In the genomic region with DNA sequence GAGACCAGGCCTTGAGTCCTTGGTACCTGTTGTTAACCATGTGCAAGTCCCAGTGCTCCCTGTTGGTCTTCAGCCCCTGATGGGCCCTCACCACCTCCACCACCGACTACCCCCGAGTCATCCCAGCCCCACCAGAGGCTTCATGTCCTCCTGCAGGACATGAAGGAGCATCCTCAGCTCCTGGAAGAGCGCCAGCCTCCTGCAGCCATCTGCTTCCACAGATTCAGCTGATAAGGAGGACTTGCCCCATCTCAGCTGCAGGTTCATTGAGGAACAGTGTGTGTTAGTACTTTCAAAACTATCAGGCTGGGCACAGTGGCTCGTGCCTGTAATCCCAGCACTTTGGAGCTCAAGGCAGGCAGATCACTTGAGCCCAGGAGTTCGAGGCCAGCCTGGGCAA, we compare ENCODE assay signal across 20 cellular contexts.
DNase-seq lines count a peak whose midpoint lies in the region; FAIRE-seq and TF ChIP-seq lines count a peak whose summit lies in the region.
"Had no signal": no experiment of that assay in that cellular context is flagged by ENCODE, and none has a peak within 500 bp of the region (broad histone marks: within the 10 kb centered on the region; RNA-seq: fewer than 3 reads in every experiment).

No MANE protein-coding gene starts in this region.

- H2BK20ac ChIP-seq in H9 (ENCODE audit: low read depth, low read length, poor library complexity, severe bottlenecking): no peak overlapping the region
- no peak overlapping the region for H2BK20ac ChIP-seq in H1 (ENCODE audit: low read length)

- no peaks in the 10 kb centered on the region for H3K79me2 ChIP-seq in H9 (ENCODE audit: insufficient read depth, low read length)
- no peaks in the 10 kb centered on the region for H3K79me2 ChIP-seq in H1 (ENCODE audit: control insufficient read depth in 1 of 2, insufficient read depth in 2 of 2, low read length in 2 of 2)

- H2BK15ac ChIP-seq in H9 (ENCODE audit: low read depth, low read length): no peak overlapping the region
- H2BK15ac ChIP-seq in H1 (ENCODE audit: low read length): no peak overlapping the region

- H3K18ac ChIP-seq in H9 (ENCODE audit: insufficient read length, low read depth, low read length) (no peak overlapping the region), H1 (ENCODE audit: extremely low read depth, low read length) (no peak overlapping the region)

- H2BK12ac ChIP-seq in H9 (ENCODE audit: insufficient read length, low read depth, low read length) (no peak overlapping the region), H1 (ENCODE audit: low read depth, low read length) (no peak overlapping the region)

- H4K8ac ChIP-seq in H9 (replicated peaks; ENCODE audit: insufficient read length, low read depth, low read length) (no peak overlapping the region), H1 (ENCODE audit: extremely low read depth, insufficient read depth, low read length) (peak overlapping the region; percentile 51; the same call in 1 of the 2 replicates)

- no peaks in the 10 kb centered on the region for H3K4me1 Mint-ChIP-seq in H9

- no peak overlapping the region for H3K56ac ChIP-seq in H9 (ENCODE audit: insufficient read length, low read depth, low read length)
- no peak overlapping the region for H3K56ac ChIP-seq in H1 (replicated peaks; ENCODE audit: insufficient read length, low read depth, low read length)

- no peaks in the 10 kb centered on the region for H3K9me3 ChIP-seq in BE2C
- H3K9me3 ChIP-seq in H9 (ENCODE audit: control insufficient read depth, low read depth, low read length): no peaks in the 10 kb centered on the region
- no peaks in the 10 kb centered on the region for H3K9me3 ChIP-seq in H1 (ENCODE audit: insufficient read depth in 2 of 2, low read depth in 1 of 2, low read length in 1 of 2)

- H3K23ac ChIP-seq in H9 (ENCODE audit: insufficient read length, low read depth, low read length) (no peak overlapping the region), H1 (ENCODE audit: insufficient read length) (no peak overlapping the region)

- H3K79me1 ChIP-seq in H9 (ENCODE audit: insufficient read depth, low read depth, low read length, poor library complexity, severe bottlenecking): no peaks in the 10 kb centered on the region
- H3K79me1 ChIP-seq in H1 (ENCODE audit: low read depth, low read length): no peaks in the 10 kb centered on the region; the same call in 1 of the 2 replicates

- POLR2A ChIA-PET in H1 (lab: Charles Lee; ENCODE audit: partially characterized antibody): no interaction called here

- no peak overlapping the region for H3K4me2 ChIP-seq in H9 (ENCODE audit: insufficient read depth, insufficient read length, low read length)
- no peak overlapping the region for H3K4me2 ChIP-seq in H1 (ENCODE audit: insufficient read depth in 1 of 2, low read depth in 2 of 2, low read length in 2 of 2)

- TF ChIP-seq CTCF in BE2C (IDR thresholded peaks at IDR 0.05; ENCODE audit: low read depth, low read length): no peak
- no peak for TF ChIP-seq CTCF in H9 (conservative IDR thresholded peaks at IDR 0.05)
- no peak for TF ChIP-seq CTCF in H1 (IDR thresholded peaks at IDR 0.05; ENCODE audit: control extremely low read depth in 1 of 3, insufficient read depth in 1 of 3, low read depth in 1 of 3, low read length in 3 of 3)

- H3K36me3 ChIP-seq in BE2C (no peaks in the 10 kb centered on the region), H1 (ENCODE audit: control insufficient read depth in 2 of 4, insufficient read depth in 4 of 4, low read length in 3 of 4) (no peaks in the 10 kb centered on the region)

- H3K4me1 ChIP-seq in BE2C (no peaks in the 10 kb centered on the region), H9 (ENCODE audit: insufficient read depth, low read length) (no peaks in the 10 kb centered on the region), H1 (replicated peaks in 1 of 4; ENCODE audit: control insufficient read depth in 3 of 4, insufficient read depth in 4 of 4, low read length in 3 of 4) (no peaks in the 10 kb centered on the region)

- no CpG with 5 or more reads among the region's 5 CpGs for WGBS in H9 (ENCODE audit: extremely low coverage, insufficient read length, low lambda C conversion rate)
- 96% methylated on average over 5 of the region's 5 CpGs; no CpG with 5 or more reads in 1 of the 2 experiments for WGBS in H1 (ENCODE audit: extremely low coverage in 1 of 2, insufficient coverage in 1 of 2, insufficient read length in 1 of 2, insufficient replicate concordance in 2 of 2, low coverage in 1 of 2, low lambda C conversion rate in 2 of 2, missing lambda C conversion rate in 1 of 2), 2 experiments

- no peak for FAIRE-seq in H1 (lab: Jason Lieb, UNC)
- FAIRE-seq: GM12892 had no signal

- no peaks in the 10 kb centered on the region for H4K20me1 ChIP-seq in H9 (ENCODE audit: control insufficient read depth, insufficient read depth, insufficient read length)
- peaks cover 0 to 6% of the 10 kb centered on the region in 2 experiments for H4K20me1 ChIP-seq in H1 (replicated peaks in 1 of 2; ENCODE audit: control insufficient read depth in 1 of 2, insufficient read depth in 2 of 2, low read length in 2 of 2)

- no peak for TF ChIP-seq EP300 in H1 (IDR thresholded peaks at IDR 0.05; ENCODE audit: borderline replicate concordance in 1 of 2, low read depth in 2 of 2, low read length in 2 of 2)

- CTCF ChIA-PET in H1 (lab: Charles Lee; ENCODE audit: partially characterized antibody): interaction anchor here (0.7 to 1.4 kb wide), 2 partner anchors 13 to 345 kb away, joined by 4 read pairs; no protein-coding TSS in a partner anchor

- no peak overlapping the region for H3K4ac ChIP-seq in H9 (ENCODE audit: low read depth, low read length)
- H3K4ac ChIP-seq in H1 (replicated peaks; ENCODE audit: insufficient read length, low read depth, low read length): no peak overlapping the region

- peaks cover 4 to 5% (median 5%) of the 10 kb centered on the region in 3 experiments; a peak in 6 of 7 replicates for H3K36me3 Mint-ChIP-seq in H9 (ENCODE audit: insufficient read depth in 1 of 3, low read depth in 3 of 3)

- TF ChIP-seq RAD21 in H1 (IDR thresholded peaks at IDR 0.05 in 1 of 2, conservative IDR thresholded peaks at IDR 0.05 in 1 of 2; ENCODE audit: low read depth in 2 of 2, low read length in 2 of 2): no peak

- no peak overlapping the region for H2AK5ac ChIP-seq in H9 (ENCODE audit: insufficient read length, low read length)
- H2AK5ac ChIP-seq in H1 (ENCODE audit: low read depth, low read length): no peak overlapping the region

- no peak overlapping the region for H3K4me3 ChIP-seq in BE2C (ENCODE audit: low read depth, low read length)
- H3K4me3 ChIP-seq in H1 (ENCODE audit: extremely low read depth in 1 of 4, insufficient read depth in 2 of 4, low read depth in 3 of 4, low read length in 4 of 4): no peak overlapping the region

- no peak overlapping the region for H3K4me3 Mint-ChIP-seq in H9

- DNase-seq in NCI-H2171 treated with DMSO at 0.1 percent for 48 hours (lab: John Stamatoyannopoulos, UW) (peak; percentile 8), NCI-H2171 (lab: John Stamatoyannopoulos, UW) (no peak), BE2C (peak; percentile 39), H9 (no peak), H1 (ENCODE audit: low read depth in 1 of 2, low spot score in 2 of 2) (no peak), GF-D8 (lab: John Stamatoyannopoulos, UW) (no peak), NCI-H510A treated with DMSO at 0.1 percent for 48 hours (lab: John Stamatoyannopoulos, UW) (no peak), NCI-H2029 treated with DMSO at 0.1 percent for 48 hours (lab: John Stamatoyannopoulos, UW) (no peak)
- DNase-seq: 8988T; C1 segment of cervical spinal cord; DMS79 treated with DMSO at 0.1 percent for 48 hours; Kasumi-1; NCI-H1417; NCI-H187; NCI-H226; NCI-H526; NK-92 treated with Interleukin-12 subunit alpha and Interleukin-12 subunit beta, amount 100 ng/mL, for 24 hours; SIG-M5; T-helper 1 cell had no signal

- H3K9ac ChIP-seq in H9 (ENCODE audit: extremely low read depth, insufficient read length, low read length) (no peak overlapping the region), H1 (replicated peaks in 1 of 4; ENCODE audit: extremely low read depth in 1 of 4, low read depth in 3 of 4, low read length in 3 of 4) (no peak overlapping the region)

- no peaks in the 10 kb centered on the region for H3K27me3 Mint-ChIP-seq in H9 (ENCODE audit: low read depth)

- no peaks in the 10 kb centered on the region for H3K9me3 Mint-ChIP-seq in H9

- TF ChIP-seq POLR2A in H1 (IDR thresholded peaks at IDR 0.05; ENCODE audit: control extremely low read depth in 1 of 2, low read depth in 2 of 2, low read length in 2 of 2): no peak

- H2BK5ac ChIP-seq in H9 (ENCODE audit: insufficient read length, low read length): no peak overlapping the region
- H2BK5ac ChIP-seq in H1 (ENCODE audit: low read depth, low read length): no peak overlapping the region

- H4K91ac ChIP-seq in H9 (ENCODE audit: insufficient read length, low read depth, low read length) (no peak overlapping the region), H1 (replicated peaks; ENCODE audit: insufficient read length, low read length) (no peak overlapping the region)

- H2BK120ac ChIP-seq in H9 (ENCODE audit: low read depth, low read length, poor library complexity, severe bottlenecking): no peak overlapping the region
- no peak overlapping the region for H2BK120ac ChIP-seq in H1 (replicated peaks; ENCODE audit: low read depth, low read length)

- H3K23me2 ChIP-seq in H9 (ENCODE audit: insufficient read length, low read depth, low read length, poor library complexity, severe bottlenecking): no peaks in the 10 kb centered on the region
- no peaks in the 10 kb centered on the region for H3K23me2 ChIP-seq in H1 (ENCODE audit: low read depth, low read length)

- no peak overlapping the region for H3K27ac ChIP-seq in H9 (ENCODE audit: insufficient read length, low read depth, low read length)
- no peak overlapping the region for H3K27ac ChIP-seq in H1 (ENCODE audit: low read depth, low read length)

- no peak overlapping the region for H3T11ph ChIP-seq in H9 (ENCODE audit: low read length)

- H3K14ac ChIP-seq in H9 (ENCODE audit: insufficient read depth, low read length) (no peak overlapping the region), H1 (ENCODE audit: insufficient read length) (no peak overlapping the region)

- H3K27me3 ChIP-seq in BE2C (no peaks in the 10 kb centered on the region), H9 (ENCODE audit: insufficient read depth, low read length) (no peaks in the 10 kb centered on the region), H1 (replicated peaks in 1 of 4; ENCODE audit: control insufficient read depth in 3 of 4, extremely low read depth in 1 of 4, insufficient read depth in 3 of 4, low read length in 3 of 4) (no peaks in the 10 kb centered on the region)

- peak overlapping the region; percentile 11 to 81 (median 44); a peak in 4 of 7 replicates for H3K27ac Mint-ChIP-seq in H9

- H2AFZ ChIP-seq in H9 (ENCODE audit: low read length) (no peak overlapping the region), H1 (ENCODE audit: low read length) (no peak overlapping the region)

- H4K5ac ChIP-seq in H9 (ENCODE audit: insufficient read length, low read depth, low read length): no peak overlapping the region
- H4K5ac ChIP-seq in H1 (ENCODE audit: insufficient read length, low read depth, low read length): no peak overlapping the region

TF ChIP-seq in H1, 55 proteins besides CTCF, POLR2A, EP300 and RAD21 (continues in another document):
- TF ChIP-seq HDAC6 (IDR thresholded peaks at IDR 0.05; ENCODE audit: low read depth, low read length) (no peak), NANOG (IDR thresholded peaks at IDR 0.05; ENCODE audit: insufficient read depth, low read depth, low read length, poor library complexity, severe bottlenecking) (no peak)

Comparison
In these comparisons a context has a peak if more than half of its experiments do, and no peak if none do; other contexts are left out.
1. DNase-seq: peak in NCI-H2171 treated with DMSO at 0.1 percent for 48 hours (single experiment) and BE2C (single experiment); none in NCI-H2171 (single experiment), H9 (single experiment), H1 (0 of 2), GF-D8 (single experiment), NCI-H510A treated with DMSO at 0.1 percent for 48 hours (single experiment) and NCI-H2029 treated with DMSO at 0.1 percent for 48 hours (single experiment).